ENCODE assay signal across 7 cellular contexts in genomic region chr12:121208571-121208970, GRCh38. TPM values are rescaled to one million over a fixed set of nuclear protein-coding genes. Genes with fewer than 3 reads are reported as not detected.
A peak's percentile ranks its signal among the peaks of the same experiment; 100 is the strongest.
DNase-seq lines count a peak whose midpoint lies in the region; ATAC-seq and TF ChIP-seq lines count a peak whose summit lies in the region.
"Not testable (repeated sequence)": the region's sequence is repeated elsewhere in the genome, so short reads cannot be mapped to it uniquely, and the experiment has no call there.

No MANE protein-coding gene starts in this region.

- not testable (repeated sequence) for H3K9me3 Mint-ChIP-seq in Caco-2 (ENCODE audit: unreplicated experiment); activated CD4-positive, alpha-beta T cell treated with anti-CD3 and anti-CD28 coated beads for 36 hours (ENCODE audit: low read depth); activated T-cell treated with anti-CD3 and anti-CD28 coated beads, Interleukin-2, amount 50 U/mL, for 4 hours; activated naive CD4-positive, alpha-beta T cell treated with anti-CD3 and anti-CD28 coated beads, Interleukin-2, amount 50 U/mL, for 24 hours; naive thymus-derived CD8-positive, alpha-beta T cell; progenitor cell of endocrine pancreas (ENCODE audit: low read depth)

- not testable (repeated sequence) for H3K27me3 ChIP-seq in Caco-2 (replicated peaks; ENCODE audit: control insufficient read depth, insufficient read depth, low read length); dorsolateral prefrontal cortex

- not testable (repeated sequence) for ATAC-seq in activated CD4-positive, alpha-beta T cell treated with anti-CD3 and anti-CD28 coated beads for 36 hours; activated T-cell treated with anti-CD3 and anti-CD28 coated beads, Interleukin-2, amount 50 U/mL, for 4 hours; naive thymus-derived CD8-positive, alpha-beta T cell

- intact Hi-C loops in Caco-2 (cut with micrococcal nuclease; ENCODE audit: unreplicated experiment); activated CD4-positive, alpha-beta T cell treated with anti-CD3 and anti-CD28 coated beads for 36 hours (cut with DNase I, micrococcal nuclease): not testable (repeated sequence)
- intact Hi-C loops in dorsolateral prefrontal cortex (cut with DNase I): loop anchor here in 1 of 2 donors (2.0 kb wide), 1 partner anchor 76 kb away; the partner anchor contains the start of gene P2RX7

- not testable (repeated sequence) for H3K27ac Mint-ChIP-seq in Caco-2 (ENCODE audit: unreplicated experiment); activated CD4-positive, alpha-beta T cell treated with anti-CD3 and anti-CD28 coated beads for 36 hours; progenitor cell of endocrine pancreas
- H3K27ac Mint-ChIP-seq in activated naive CD4-positive, alpha-beta T cell treated with anti-CD3 and anti-CD28 coated beads, Interleukin-2, amount 50 U/mL, for 24 hours: peak overlapping the region; percentile 46
- peak overlapping the region in 9 of 10 donors; percentile 13 to 98 (median 90) for H3K27ac Mint-ChIP-seq in naive thymus-derived CD8-positive, alpha-beta T cell

- TF ChIP-seq CTCF in Caco-2 (IDR thresholded peaks at IDR 0.05; ENCODE audit: insufficient read depth in 1 of 2, low read depth in 1 of 2, low read length in 1 of 2, severe bottlenecking in 1 of 2, unreplicated experiment in 1 of 2); dorsolateral prefrontal cortex (IDR thresholded peaks at IDR 0.05 in 54 of 56, conservative IDR thresholded peaks at IDR 0.05 in 2 of 56; ENCODE audit: low read depth in 1 of 56, partially characterized antibody in 56 of 56); progenitor cell of endocrine pancreas (IDR thresholded peaks at IDR 0.05; ENCODE audit: unreplicated experiment): not testable (repeated sequence)

- H3K36me3 ChIP-seq in Caco-2 (ENCODE audit: control insufficient read depth, insufficient read depth, low read length): not testable (repeated sequence)

- not testable (repeated sequence) for H3K4me1 Mint-ChIP-seq in Caco-2 (ENCODE audit: low read depth, unreplicated experiment); progenitor cell of endocrine pancreas (ENCODE audit: low read depth)
- peaks cover 27% of the 10 kb centered on the region for H3K4me1 Mint-ChIP-seq in activated CD4-positive, alpha-beta T cell treated with anti-CD3 and anti-CD28 coated beads for 36 hours
- H3K4me1 Mint-ChIP-seq in activated T-cell treated with anti-CD3 and anti-CD28 coated beads, Interleukin-2, amount 50 U/mL, for 4 hours (ENCODE audit: low read depth): peaks cover 16% of the 10 kb centered on the region
- H3K4me1 Mint-ChIP-seq in activated naive CD4-positive, alpha-beta T cell treated with anti-CD3 and anti-CD28 coated beads, Interleukin-2, amount 50 U/mL, for 24 hours: peaks cover 16% of the 10 kb centered on the region
- H3K4me1 Mint-ChIP-seq in naive thymus-derived CD8-positive, alpha-beta T cell: peaks cover 3 to 28% (median 21%) of the 10 kb centered on the region in 4 donors

- not testable (repeated sequence) for H3K4me1 ChIP-seq in Caco-2

- CTCF ChIA-PET in Caco-2 (lab: Charles Lee); activated CD4-positive, alpha-beta T cell treated with anti-CD3 and anti-CD28 coated beads for 36 hours (lab: Charles Lee): not testable (repeated sequence)

- not testable (repeated sequence) for H3K9me3 ChIP-seq in Caco-2

- not testable (repeated sequence) for DNase-seq in Caco-2; activated CD4-positive, alpha-beta T cell treated with anti-CD3 and anti-CD28 coated beads for 36 hours; activated T-cell treated with anti-CD3 and anti-CD28 coated beads, Interleukin-2, amount 50 U/mL, for 4 hours; dorsolateral prefrontal cortex; naive thymus-derived CD8-positive, alpha-beta T cell; progenitor cell of endocrine pancreas (ENCODE audit: low spot score, unreplicated experiment)

- not testable (repeated sequence) for H3K4me3 ChIP-seq in Caco-2 (ENCODE audit: low read depth, low read length); dorsolateral prefrontal cortex

- H3K4me3 Mint-ChIP-seq in Caco-2 (ENCODE audit: unreplicated experiment): peak overlapping the region; percentile 88
- H3K4me3 Mint-ChIP-seq in activated CD4-positive, alpha-beta T cell treated with anti-CD3 and anti-CD28 coated beads for 36 hours: peak overlapping the region; percentile 79
- peak overlapping the region; percentile 70 for H3K4me3 Mint-ChIP-seq in activated T-cell treated with anti-CD3 and anti-CD28 coated beads, Interleukin-2, amount 50 U/mL, for 4 hours
- peak overlapping the region; percentile 7 for H3K4me3 Mint-ChIP-seq in activated naive CD4-positive, alpha-beta T cell treated with anti-CD3 and anti-CD28 coated beads, Interleukin-2, amount 50 U/mL, for 24 hours
- peak overlapping the region; percentile 9 to 93 (median 64) for H3K4me3 Mint-ChIP-seq in naive thymus-derived CD8-positive, alpha-beta T cell
- H3K4me3 Mint-ChIP-seq in progenitor cell of endocrine pancreas (ENCODE audit: low read depth): peak overlapping the region; percentile 54

- peak overlapping the region in 51 of 59 donors; percentile 5 to 98 (median 93) for H3K27ac ChIP-seq in dorsolateral prefrontal cortex

- H3K27me3 Mint-ChIP-seq in Caco-2 (ENCODE audit: insufficient read depth, unreplicated experiment); activated CD4-positive, alpha-beta T cell treated with anti-CD3 and anti-CD28 coated beads for 36 hours; activated T-cell treated with anti-CD3 and anti-CD28 coated beads, Interleukin-2, amount 50 U/mL, for 4 hours (ENCODE audit: low read depth); activated naive CD4-positive, alpha-beta T cell treated with anti-CD3 and anti-CD28 coated beads, Interleukin-2, amount 50 U/mL, for 24 hours; naive thymus-derived CD8-positive, alpha-beta T cell; progenitor cell of endocrine pancreas: not testable (repeated sequence)

- POLR2A ChIA-PET in Caco-2 (lab: Charles Lee): not testable (repeated sequence)
- POLR2A ChIA-PET in activated CD4-positive, alpha-beta T cell treated with anti-CD3 and anti-CD28 coated beads for 36 hours (lab: Charles Lee): interaction anchor here (0.6 to 0.8 kb wide), 3 partner anchors 18 to 407 kb away, joined by 3 to 5 read pairs (median 3); no protein-coding TSS in a partner anchor
- POLR2A ChIA-PET in naive thymus-derived CD8-positive, alpha-beta T cell (lab: Charles Lee): interaction anchor here (0.6 to 6.3 kb wide), 4 partner anchors 15 to 32 kb away, joined by 3 to 46 read pairs (median 4); no protein-coding TSS in a partner anchor

- H3K36me3 Mint-ChIP-seq in Caco-2 (ENCODE audit: insufficient read depth, unreplicated experiment): peaks cover 17% of the 10 kb centered on the region
- not testable (repeated sequence) for H3K36me3 Mint-ChIP-seq in activated CD4-positive, alpha-beta T cell treated with anti-CD3 and anti-CD28 coated beads for 36 hours (ENCODE audit: low read depth); activated T-cell treated with anti-CD3 and anti-CD28 coated beads, Interleukin-2, amount 50 U/mL, for 4 hours (ENCODE audit: insufficient read depth); activated naive CD4-positive, alpha-beta T cell treated with anti-CD3 and anti-CD28 coated beads, Interleukin-2, amount 50 U/mL, for 24 hours; naive thymus-derived CD8-positive, alpha-beta T cell; progenitor cell of endocrine pancreas (ENCODE audit: insufficient read depth)

- BruUV-seq in Caco-2 (replicated peaks; lab: Mats Ljungman, UMichigan): not testable (repeated sequence)

RNA-seq across cellular contexts. Expression of gene P2RX4, which starts 1.4 kb away (rescaled TPM):
- total RNA-seq in Caco-2 (2022): 40.4 and 44.7 TPM in 2 replicates
- 10 to 100 TPM; 21.2 to 21.6 TPM for total RNA-seq in activated CD4-positive, alpha-beta T cell treated with anti-CD3 and anti-CD28 coated beads for 36 hours
- 10 to 100 TPM; 18.1 to 21.9 (median 21.6) TPM for total RNA-seq in activated T-cell treated with anti-CD3 and anti-CD28 coated beads, Interleukin-2, amount 50 U/mL, for 4 hours
- 10 to 100 TPM in 98 of 120 experiments, 1 to 10 TPM in 22; 7.6 to 21.4 (median 12.6) TPM for total RNA-seq in dorsolateral prefrontal cortex
- 10 to 100 TPM; 29.8 to 36.0 TPM for total RNA-seq in naive thymus-derived CD8-positive, alpha-beta T cell
- polyA plus RNA-seq in naive thymus-derived CD8-positive, alpha-beta T cell: 10 to 100 TPM; 27.8 to 33.8 (median 29.3) TPM
- 23.9 and 28.3 TPM in 2 replicates for total RNA-seq in progenitor cell of endocrine pancreas

Comparison
In these comparisons a context has a peak if more than half of its experiments do, and no peak if none do; other contexts are left out.
1. H3K4me3 Mint-ChIP-seq: peak in every context shown above with its lines; median percentile 88 in Caco-2; 79 in activated CD4-positive, alpha-beta T cell treated with anti-CD3 and anti-CD28 coated beads for 36 hours; 70 in activated T-cell treated with anti-CD3 and anti-CD28 coated beads, Interleukin-2, amount 50 U/mL, for 4 hours; 64 in naive thymus-derived CD8-positive, alpha-beta T cell; 54 in progenitor cell of endocrine pancreas; 7 in activated naive CD4-positive, alpha-beta T cell treated with anti-CD3 and anti-CD28 coated beads, Interleukin-2, amount 50 U/mL, for 24 hours.